1 cellular context compared by ENCODE assay signal in the genomic region with DNA sequence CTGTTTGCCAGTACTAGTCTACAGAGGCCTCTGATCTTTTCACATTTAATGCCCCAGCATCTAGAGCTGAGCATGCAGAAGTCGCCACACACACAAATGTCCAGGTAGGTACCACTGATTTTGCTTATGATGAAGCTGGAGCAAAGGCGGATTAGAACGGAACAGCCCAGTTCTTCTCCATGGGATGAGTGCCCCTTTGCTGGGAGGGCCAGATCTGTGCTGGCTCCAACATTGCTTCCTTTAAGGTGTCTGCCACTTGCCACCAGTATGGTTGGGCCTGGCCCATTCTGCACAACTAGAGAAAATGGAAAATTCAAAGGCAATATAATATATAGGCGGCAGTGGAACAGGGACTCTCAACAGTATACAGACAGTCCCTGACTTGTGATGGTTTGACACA.
TF ChIP-seq lines count a peak whose summit lies in the region.

No MANE protein-coding gene starts in this region.

TF ChIP-seq in WTC11, 78 proteins besides CTCF, POLR2A, EP300 and RAD21 (continued from another document):
- TF ChIP-seq, protein P1, sequence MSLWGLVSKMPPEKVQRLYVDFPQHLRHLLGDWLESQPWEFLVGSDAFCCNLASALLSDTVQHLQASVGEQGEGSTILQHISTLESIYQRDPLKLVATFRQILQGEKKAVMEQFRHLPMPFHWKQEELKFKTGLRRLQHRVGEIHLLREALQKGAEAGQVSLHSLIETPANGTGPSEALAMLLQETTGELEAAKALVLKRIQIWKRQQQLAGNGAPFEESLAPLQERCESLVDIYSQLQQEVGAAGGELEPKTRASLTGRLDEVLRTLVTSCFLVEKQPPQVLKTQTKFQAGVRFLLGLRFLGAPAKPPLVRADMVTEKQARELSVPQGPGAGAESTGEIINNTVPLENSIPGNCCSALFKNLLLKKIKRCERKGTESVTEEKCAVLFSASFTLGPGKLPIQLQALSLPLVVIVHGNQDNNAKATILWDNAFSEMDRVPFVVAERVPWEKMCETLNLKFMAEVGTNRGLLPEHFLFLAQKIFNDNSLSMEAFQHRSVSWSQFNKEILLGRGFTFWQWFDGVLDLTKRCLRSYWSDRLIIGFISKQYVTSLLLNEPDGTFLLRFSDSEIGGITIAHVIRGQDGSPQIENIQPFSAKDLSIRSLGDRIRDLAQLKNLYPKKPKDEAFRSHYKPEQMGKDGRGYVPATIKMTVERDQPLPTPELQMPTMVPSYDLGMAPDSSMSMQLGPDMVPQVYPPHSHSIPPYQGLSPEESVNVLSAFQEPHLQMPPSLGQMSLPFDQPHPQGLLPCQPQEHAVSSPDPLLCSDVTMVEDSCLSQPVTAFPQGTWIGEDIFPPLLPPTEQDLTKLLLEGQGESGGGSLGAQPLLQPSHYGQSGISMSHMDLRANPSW (CRISPR knock-in tag; conservative IDR thresholded peaks at IDR 0.05; ENCODE audit: low read depth): no peak
- TF ChIP-seq NR1H2 (CRISPR knock-in tag; IDR thresholded peaks at IDR 0.05) (no peak), OVOL2 (CRISPR knock-in tag; IDR thresholded peaks at IDR 0.05; ENCODE audit: borderline replicate concordance) (no peak), IRF2 (CRISPR knock-in tag; IDR thresholded peaks at IDR 0.05; ENCODE audit: borderline replicate concordance, low read depth) (no peak), NR2C2 (CRISPR knock-in tag; IDR thresholded peaks at IDR 0.05) (no peak), NR3C1 (CRISPR knock-in tag; conservative IDR thresholded peaks at IDR 0.05; ENCODE audit: low read depth) (no peak)
- TF ChIP-seq, protein P2, sequence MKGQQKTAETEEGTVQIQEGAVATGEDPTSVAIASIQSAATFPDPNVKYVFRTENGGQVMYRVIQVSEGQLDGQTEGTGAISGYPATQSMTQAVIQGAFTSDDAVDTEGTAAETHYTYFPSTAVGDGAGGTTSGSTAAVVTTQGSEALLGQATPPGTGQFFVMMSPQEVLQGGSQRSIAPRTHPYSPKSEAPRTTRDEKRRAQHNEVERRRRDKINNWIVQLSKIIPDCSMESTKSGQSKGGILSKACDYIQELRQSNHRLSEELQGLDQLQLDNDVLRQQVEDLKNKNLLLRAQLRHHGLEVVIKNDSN (CRISPR knock-in tag; IDR thresholded peaks at IDR 0.05): no peak
TF ChIP-seq in WTC11: peak in this region for 0.
